ENCODE assay signal across 20 cellular contexts in the genomic region with DNA sequence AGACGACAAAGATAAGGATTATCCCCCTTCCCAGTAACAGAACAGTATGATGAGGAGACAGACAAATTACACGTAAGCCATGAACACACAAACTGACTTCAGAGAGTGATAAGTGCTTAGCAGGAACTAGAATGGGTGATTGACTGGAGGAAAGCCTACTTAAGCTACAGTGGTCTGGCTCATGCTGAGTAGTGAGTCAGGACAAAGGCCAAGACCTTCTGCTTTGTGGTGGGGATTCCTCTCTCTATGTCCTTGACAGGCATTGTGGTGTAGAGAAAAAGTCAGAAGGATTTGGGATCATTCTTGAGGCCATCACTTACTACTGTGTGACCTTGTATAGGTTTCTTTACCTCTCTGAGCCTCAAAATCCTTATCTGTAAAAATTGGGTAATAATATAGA.
"Had no signal": no experiment of that assay in that cellular context is flagged by ENCODE, and none has a peak within 500 bp of the region (broad histone marks: within the 10 kb centered on the region; RNA-seq: fewer than 3 reads in every experiment).

No MANE protein-coding gene starts in this region.

- H3K4me3 ChIP-seq: PC-9, SK-N-MC had no signal

- DNase-seq: activated CD4-positive, alpha-beta memory T cell treated with anti-CD3 and anti-CD28 coated beads, Interleukin-2, amount 10 ng/mL, durations not matched to agents 7 days and 5 days; activated CD4-positive, alpha-beta T cell treated with anti-CD3 and anti-CD28 coated beads, Interleukin-2, amount 50 U/mL, for 1 hour; activated CD4-positive, CD25-positive, alpha-beta regulatory T cell; activated CD8-positive, alpha-beta memory T cell treated with anti-CD3 and anti-CD28 coated beads, Interleukin-2, amount 50 U/mL, for 4 hours; activated gamma-delta T cell treated with Interleukin-2 at 50 U/mL for 16 hours; activated naive CD4-positive, alpha-beta T cell treated with anti-CD3 and anti-CD28 coated beads, Interleukin-2, amount 10 ng/mL, durations not matched to agents 7 days and 5 days; activated naive CD8-positive, alpha-beta T cell treated with anti-CD3 and anti-CD28 coated beads for 36 hours; activated T-cell treated with anti-CD3 and anti-CD28 coated beads, Interleukin-2, amount 50 U/mL, for 72 hours; cerebellar nuclear complex; MM.1S; NCI-H1105 treated with DMSO at 0.1 percent for 48 hours; NCI-H1436 treated with DMSO at 0.1 percent for 48 hours; NCI-H187 treated with DMSO at 0.1 percent for 48 hours; NCI-H2081 treated with DMSO at 0.1 percent for 48 hours; NCI-H446; NCI-H524; PC-9; T-helper 1 cell had no signal

- H3K27ac ChIP-seq: PC-9, SK-N-MC had no signal

- H3K27ac Mint-ChIP-seq: activated CD4-positive, alpha-beta memory T cell treated with anti-CD3 and anti-CD28 coated beads, Interleukin-2, amount 10 ng/mL, durations not matched to agents 7 days and 5 days; activated naive CD4-positive, alpha-beta T cell treated with anti-CD3 and anti-CD28 coated beads, Interleukin-2, amount 10 ng/mL, durations not matched to agents 7 days and 5 days; activated naive CD8-positive, alpha-beta T cell treated with anti-CD3 and anti-CD28 coated beads for 36 hours; activated T-cell treated with anti-CD3 and anti-CD28 coated beads, Interleukin-2, amount 50 U/mL, for 72 hours; activated T-helper 2 cell treated with anti-CD3 and anti-CD28 coated beads, Interferon-gamma antibody, Interleukin-2, Interleukin-4, amounts not matched to agents 10 μg/mL and 5 μg/mL and 100 μg/mL, durations not matched to agents 14 hours and 24 hours and 36 hours had no signal

- H3K4me1 Mint-ChIP-seq: activated CD4-positive, alpha-beta memory T cell treated with anti-CD3 and anti-CD28 coated beads, Interleukin-2, amount 10 ng/mL, durations not matched to agents 7 days and 5 days; activated naive CD4-positive, alpha-beta T cell treated with anti-CD3 and anti-CD28 coated beads, Interleukin-2, amount 10 ng/mL, durations not matched to agents 7 days and 5 days; activated naive CD8-positive, alpha-beta T cell treated with anti-CD3 and anti-CD28 coated beads for 36 hours had no signal

- H3K4me3 Mint-ChIP-seq: activated CD4-positive, alpha-beta memory T cell treated with anti-CD3 and anti-CD28 coated beads, Interleukin-2, amount 10 ng/mL, durations not matched to agents 7 days and 5 days; activated naive CD4-positive, alpha-beta T cell treated with anti-CD3 and anti-CD28 coated beads, Interleukin-2, amount 10 ng/mL, durations not matched to agents 7 days and 5 days; activated naive CD8-positive, alpha-beta T cell treated with anti-CD3 and anti-CD28 coated beads for 36 hours; activated T-cell treated with anti-CD3 and anti-CD28 coated beads, Interleukin-2, amount 50 U/mL, for 72 hours had no signal

- H3K9me3 Mint-ChIP-seq: activated CD4-positive, alpha-beta memory T cell treated with anti-CD3 and anti-CD28 coated beads, Interleukin-2, amount 10 ng/mL, durations not matched to agents 7 days and 5 days; activated naive CD4-positive, alpha-beta T cell treated with anti-CD3 and anti-CD28 coated beads, Interleukin-2, amount 10 ng/mL, durations not matched to agents 7 days and 5 days; activated naive CD8-positive, alpha-beta T cell treated with anti-CD3 and anti-CD28 coated beads for 36 hours; activated T-helper 2 cell treated with anti-CD3 and anti-CD28 coated beads, Interferon-gamma antibody, Interleukin-2, Interleukin-4, amounts not matched to agents 10 μg/mL and 5 μg/mL and 100 μg/mL, durations not matched to agents 14 hours and 24 hours and 36 hours had no signal

- H3K36me3 Mint-ChIP-seq: activated naive CD4-positive, alpha-beta T cell treated with anti-CD3 and anti-CD28 coated beads, Interleukin-2, amount 10 ng/mL, durations not matched to agents 7 days and 5 days; activated naive CD8-positive, alpha-beta T cell treated with anti-CD3 and anti-CD28 coated beads for 36 hours had no signal
